In genomic region chr16:30748634-30749445, GRCh38 we compare ENCODE assay signal across 8 cellular contexts. TPM values are rescaled to one million over a fixed set of nuclear protein-coding genes. Genes with fewer than 3 reads are reported as not detected.
DNase-seq lines count a peak whose midpoint lies in the region; ATAC-seq, FAIRE-seq and TF ChIP-seq lines count a peak whose summit lies in the region.

No MANE protein-coding gene starts in this region.

- H3K4me3 Mint-ChIP-seq in activated T-cell treated with anti-CD3 and anti-CD28 coated beads, Interleukin-2, amount 50 U/mL, for 4 hours = peak overlapping the region; percentile 91

- no peak for FAIRE-seq in GM12891 (lab: Jason Lieb, UNC)

- peak overlapping the region; percentile 84 for H3K27ac ChIP-seq in A673 (ENCODE audit: low read depth, low read length, poor library complexity, severe bottlenecking)
- H3K27ac ChIP-seq in HUES6 (ENCODE audit: low read depth, low read length) = no peak overlapping the region
- H3K27ac ChIP-seq in osteoblast (ENCODE audit: low read depth, low read length) = no peak overlapping the region

- H3K9me3 ChIP-seq in A673 (ENCODE audit: low read depth, low read length, poor library complexity, severe bottlenecking) = no peaks in the 10 kb centered on the region
- H3K9me3 ChIP-seq in HUES6 (ENCODE audit: control insufficient read depth, insufficient read depth, low read depth, low read length) = no peaks in the 10 kb centered on the region
- H3K9me3 ChIP-seq in osteoblast (ENCODE audit: low read depth, low read length) = no peaks in the 10 kb centered on the region

- H3K4me3 ChIP-seq in A673 (ENCODE audit: low read depth, low read length, poor library complexity, severe bottlenecking) = peak overlapping the region; percentile 64
- H3K4me3 ChIP-seq in HUES6 (ENCODE audit: low read depth, low read length) = peak overlapping the region; percentile 87
- H3K4me3 ChIP-seq in osteoblast (ENCODE audit: insufficient read depth, low read length) = peak overlapping the region; percentile 79

- POLR2A ChIA-PET in A673 (lab: Charles Lee; ENCODE audit: low non-redundant PET) = no interaction called here

- peak overlapping the region; percentile 88 for H3K4me2 ChIP-seq in osteoblast (ENCODE audit: insufficient read depth, low read length)

- TF ChIP-seq CTCF in A673 (conservative IDR thresholded peaks at IDR 0.05; ENCODE audit: low read depth, low read length) = no peak
- no peak for TF ChIP-seq CTCF in osteoblast (IDR thresholded peaks at IDR 0.05; ENCODE audit: extremely low read depth, low read depth, low read length)

- CTCF ChIA-PET in A673 (lab: Charles Lee) = interaction anchor here (1.0 kb wide), 1 partner anchor 98 kb away, joined by 3 read pairs; no protein-coding TSS in a partner anchor

- H3K9me3 Mint-ChIP-seq in activated T-cell treated with anti-CD3 and anti-CD28 coated beads, Interleukin-2, amount 50 U/mL, for 4 hours = no peaks in the 10 kb centered on the region

- H3K27me3 ChIP-seq in A673 (replicated peaks; ENCODE audit: insufficient read depth, low read depth, low read length, poor library complexity) (no peaks in the 10 kb centered on the region), HUES6 (ENCODE audit: control insufficient read depth, insufficient read depth, low read length) (no peaks in the 10 kb centered on the region), osteoblast (ENCODE audit: insufficient read depth, low read length) (no peaks in the 10 kb centered on the region)

- intact Hi-C loops in A673 (cut with micrococcal nuclease; ENCODE audit: unreplicated experiment) = loop anchor here (5.0 kb wide), 1 partner anchor 173 kb away; the partner anchor contains the start of gene FBXL19

- peak overlapping the region; percentile 86 for H3K9ac ChIP-seq in HUES6 (ENCODE audit: low read length)

- H2AFZ ChIP-seq in osteoblast (ENCODE audit: low read length) = peak overlapping the region; percentile 41

- peaks cover 3% of the 10 kb centered on the region for H4K20me1 ChIP-seq in osteoblast (ENCODE audit: insufficient read depth, low read length)

- H3K36me3 Mint-ChIP-seq in activated T-cell treated with anti-CD3 and anti-CD28 coated beads, Interleukin-2, amount 50 U/mL, for 4 hours (ENCODE audit: insufficient read depth) = peaks cover 12% of the 10 kb centered on the region

- ATAC-seq in activated T-cell treated with anti-CD3 and anti-CD28 coated beads, Interleukin-2, amount 50 U/mL, for 4 hours = peak; percentile 22

- DNase-seq in A673 (ENCODE audit: low spot score) (no peak), GM12891 (ENCODE audit: insufficient read length, low spot score) (peak; percentile 61), glomerular visceral epithelial cell (ENCODE audit: extremely low spot score) (peak; percentile 58), osteoblast (ENCODE audit: insufficient read length, low spot score, missing footprints) (peak; percentile 90), NCI-H1417 treated with DMSO at 0.1 percent for 48 hours (lab: John Stamatoyannopoulos, UW) (no peak), cerebellar nuclear complex (lab: John Stamatoyannopoulos, UW) (no peak)
- DNase-seq in activated T-cell treated with anti-CD3 and anti-CD28 coated beads, Interleukin-2, amount 50 U/mL, for 4 hours = no peak

- no TSS peak for BruUV-seq in A673 (replicated peaks; lab: Mats Ljungman, UMichigan)

- TF ChIP-seq POLR2A in GM12891 (IDR thresholded peaks at IDR 0.05; ENCODE audit: low read depth, low read length) = no peak

- H3K36me3 ChIP-seq in A673 (ENCODE audit: insufficient read depth, low read length, poor library complexity, severe bottlenecking) = peaks cover 18% of the 10 kb centered on the region
- peaks cover 41% of the 10 kb centered on the region for H3K36me3 ChIP-seq in HUES6 (ENCODE audit: control insufficient read depth, insufficient read depth, low read length)
- peaks cover 33% of the 10 kb centered on the region for H3K36me3 ChIP-seq in osteoblast (ENCODE audit: insufficient read depth, low read length)

- H3K79me2 ChIP-seq in osteoblast (ENCODE audit: insufficient read depth, low read length) = peaks cover 24% of the 10 kb centered on the region

- H3K4me1 ChIP-seq in A673 (ENCODE audit: insufficient read depth, low read length, poor library complexity, severe bottlenecking) (no peaks in the 10 kb centered on the region), HUES6 (ENCODE audit: control insufficient read depth, insufficient read depth, low read length) (0 out of 2 replicates have a peak, but pooled peaks cover 6% of the 10 kb centered on the region), osteoblast (ENCODE audit: insufficient read depth, low read length) (peaks cover 13% of the 10 kb centered on the region)

- H3K4me1 Mint-ChIP-seq in activated T-cell treated with anti-CD3 and anti-CD28 coated beads, Interleukin-2, amount 50 U/mL, for 4 hours (ENCODE audit: low read depth) = peaks cover 17% of the 10 kb centered on the region

- H3K27me3 Mint-ChIP-seq in activated T-cell treated with anti-CD3 and anti-CD28 coated beads, Interleukin-2, amount 50 U/mL, for 4 hours (ENCODE audit: low read depth) = no peaks in the 10 kb centered on the region

TF ChIP-seq in GM12891, 5 proteins besides CTCF, POLR2A, EP300 and RAD21:
- TF ChIP-seq PAX5 (IDR thresholded peaks at IDR 0.05; ENCODE audit: insufficient read depth, low read length, severe bottlenecking) = no peak
TF ChIP-seq in GM12891: peak in this region for 0.

RNA-seq across cellular contexts. Expression of gene PHKG2, which starts 0.6 kb away (rescaled TPM):
- 35.3 and 37.8 TPM in 2 replicates for total RNA-seq in A673 (2021)
- 29.2 TPM for polyA plus RNA-seq in GM12891 (2012; ENCODE audit: low read depth, missing spikeins)
- 10 to 100 TPM; 31.1 to 34.5 (median 31.9) TPM for total RNA-seq in activated T-cell treated with anti-CD3 and anti-CD28 coated beads, Interleukin-2, amount 50 U/mL, for 4 hours
- 20.3 and 25.0 TPM in 2 replicates for total RNA-seq in osteoblast

RNA-seq across cellular contexts. Expression of gene CFAP119, which starts 13.0 kb away (rescaled TPM):
- 11.7 and 14.1 TPM in 2 replicates for total RNA-seq in A673 (2021)
- 8.3 TPM for polyA plus RNA-seq in GM12891 (2012; ENCODE audit: low read depth, missing spikeins)
- 1 to 10 TPM; 2.8 to 4.7 (median 4.3) TPM for total RNA-seq in activated T-cell treated with anti-CD3 and anti-CD28 coated beads, Interleukin-2, amount 50 U/mL, for 4 hours
- total RNA-seq in osteoblast = 2.4 and 2.9 TPM in 2 replicates

RNA-seq across cellular contexts. Expression of gene RNF40, which starts 13.3 kb away (rescaled TPM):
- total RNA-seq in A673 (2021) (132 and 145 TPM in 2 replicates), osteoblast (63.1 and 88.3 TPM in 2 replicates)
- 39.2 TPM for polyA plus RNA-seq in GM12891 (2012; ENCODE audit: low read depth, missing spikeins)
- total RNA-seq in activated T-cell treated with anti-CD3 and anti-CD28 coated beads, Interleukin-2, amount 50 U/mL, for 4 hours = 100 to 1,000 TPM; 111 to 115 (median 113) TPM

RNA-seq across cellular contexts. Expression of gene ZNF629, which starts 38.2 kb away (rescaled TPM):
- total RNA-seq in A673 (2021) (25.3 and 26.9 TPM in 2 replicates), osteoblast (15.3 and 16.3 TPM in 2 replicates)
- polyA plus RNA-seq in GM12891 (2012; ENCODE audit: low read depth, missing spikeins) = 1.2 TPM
- 1 to 10 TPM; 5.3 to 7.0 (median 7.0) TPM for total RNA-seq in activated T-cell treated with anti-CD3 and anti-CD28 coated beads, Interleukin-2, amount 50 U/mL, for 4 hours

RNA-seq across cellular contexts. Expression of gene SRCAP, which starts 49.9 kb away (rescaled TPM):
- total RNA-seq in A673 (2021) (86.2 and 104 TPM in 2 replicates), osteoblast (16.3 and 19.2 TPM in 2 replicates)
- 11.5 TPM for polyA plus RNA-seq in GM12891 (2012; ENCODE audit: low read depth, missing spikeins)
- total RNA-seq in activated T-cell treated with anti-CD3 and anti-CD28 coated beads, Interleukin-2, amount 50 U/mL, for 4 hours = 100 to 1,000 TPM in 1 of 3 donors, 10 to 100 TPM in 2; 86.3 to 100 (median 96.5) TPM

Comparison
In these comparisons a context has a peak if more than half of its experiments do, and no peak if none do; other contexts are left out.
1. DNase-seq: peak in GM12891 (single experiment), glomerular visceral epithelial cell (single experiment) and osteoblast (single experiment); none in A673 (single experiment), activated T-cell treated with anti-CD3 and anti-CD28 coated beads, Interleukin-2, amount 50 U/mL, for 4 hours (single experiment), NCI-H1417 treated with DMSO at 0.1 percent for 48 hours (single experiment) and cerebellar nuclear complex (0 of 2).
2. Peak in every context shown above with its lines, with median percentiles within 50 percentile points of each other: H3K4me3 ChIP-seq.